In genomic region chr5:88502179-88503064, GRCh38 we compare ENCODE assay signal across 8 cellular contexts.
DNase-seq lines count a peak whose midpoint lies in the region; ATAC-seq and TF ChIP-seq lines count a peak whose summit lies in the region.

No MANE protein-coding gene starts in this region.

- no peaks in the 10 kb centered on the region for H3K4me1 ChIP-seq in right atrium auricular region
- H3K4me1 ChIP-seq in subcutaneous abdominal adipose tissue (ENCODE audit: control insufficient read depth in 5 of 5, insufficient read depth in 5 of 5, low read length in 5 of 5) = peaks cover 0 to 8% (median 3%) of the 10 kb centered on the region in 5 donors

- peak overlapping the region; percentile 92 for H3K4me3 Mint-ChIP-seq in T-helper 2 cell treated with Interferon-gamma antibody and Interleukin-4, amounts not matched to agents 5 μg/mL and 100 μg/mL, for 36 hours

- H3K4me1 Mint-ChIP-seq in T-helper 2 cell treated with Interferon-gamma antibody and Interleukin-4, amounts not matched to agents 5 μg/mL and 100 μg/mL, for 36 hours (ENCODE audit: low read depth) = peaks cover 17% of the 10 kb centered on the region

- H3K27me3 Mint-ChIP-seq in T-helper 2 cell treated with Interferon-gamma antibody and Interleukin-4, amounts not matched to agents 5 μg/mL and 100 μg/mL, for 36 hours (ENCODE audit: low read depth) = peaks cover 10% of the 10 kb centered on the region

- TF ChIP-seq CTCF in right atrium auricular region (IDR thresholded peaks at IDR 0.05) = no peak

- DNase-seq in AG08395 (ENCODE audit: low spot score) (peak; percentile 12), right atrium auricular region (ENCODE audit: low spot score) (no peak), germinal center (ENCODE audit: low spot score) (no peak), MV-4-11 (lab: John Stamatoyannopoulos, UW) (no peak)
- DNase-seq in T-helper 2 cell treated with Interferon-gamma antibody and Interleukin-4, amounts not matched to agents 5 μg/mL and 100 μg/mL, for 36 hours (ENCODE audit: low spot score) = peak; percentile 6

- H3K36me3 Mint-ChIP-seq in T-helper 2 cell treated with Interferon-gamma antibody and Interleukin-4, amounts not matched to agents 5 μg/mL and 100 μg/mL, for 36 hours (ENCODE audit: low read depth) = no peaks in the 10 kb centered on the region

- H3K27ac ChIP-seq in right atrium auricular region (peak overlapping the region in 1 of 2 donors; percentile 32), subcutaneous abdominal adipose tissue (ENCODE audit: low read depth, low read length) (no peak overlapping the region)

- peak overlapping the region; percentile 38 to 50 for H3K4me3 ChIP-seq in right atrium auricular region
- peak overlapping the region; percentile 71 to 77 (median 74) for H3K4me3 ChIP-seq in subcutaneous abdominal adipose tissue (ENCODE audit: low read depth in 1 of 5, low read length in 5 of 5)

- H3K9me3 ChIP-seq in right atrium auricular region = no peaks in the 10 kb centered on the region
- no peaks in the 10 kb centered on the region for H3K9me3 ChIP-seq in subcutaneous abdominal adipose tissue (ENCODE audit: control insufficient read depth in 5 of 5, low read length in 5 of 5)

- ATAC-seq in GM18868 (IDR thresholded peaks at IDR 0.05; ENCODE audit: unreplicated experiment) = peak; percentile 86
- peak; percentile 90 for ATAC-seq in HG03045 (IDR thresholded peaks at IDR 0.05; ENCODE audit: unreplicated experiment)

- peak overlapping the region; percentile 38 to 75 (median 62) for H3K9ac ChIP-seq in subcutaneous abdominal adipose tissue (ENCODE audit: low read length in 5 of 5)

- H3K27me3 ChIP-seq in right atrium auricular region = no peaks in the 10 kb centered on the region
- peaks cover 0 to 2% (median 0%) of the 10 kb centered on the region in 5 donors for H3K27me3 ChIP-seq in subcutaneous abdominal adipose tissue (ENCODE audit: control insufficient read depth in 5 of 5, insufficient read depth in 4 of 5, low read length in 5 of 5)

- H3K27ac Mint-ChIP-seq in T-helper 2 cell treated with Interferon-gamma antibody and Interleukin-4, amounts not matched to agents 5 μg/mL and 100 μg/mL, for 36 hours = peak overlapping the region; percentile 94

- no peaks in the 10 kb centered on the region for H3K36me3 ChIP-seq in right atrium auricular region
- no peaks in the 10 kb centered on the region for H3K36me3 ChIP-seq in subcutaneous abdominal adipose tissue (ENCODE audit: control insufficient read depth in 5 of 5, insufficient read depth in 5 of 5, low read length in 5 of 5)

- no peaks in the 10 kb centered on the region for H3K9me3 Mint-ChIP-seq in T-helper 2 cell treated with Interferon-gamma antibody and Interleukin-4, amounts not matched to agents 5 μg/mL and 100 μg/mL, for 36 hours

Comparison
In these comparisons a context has a peak if more than half of its experiments do, and no peak if none do; other contexts are left out.
1. DNase-seq: peak in AG08395 (single experiment) and T-helper 2 cell treated with Interferon-gamma antibody and Interleukin-4, amounts not matched to agents 5 μg/mL and 100 μg/mL, for 36 hours (single experiment); none in right atrium auricular region (single experiment), germinal center (single experiment) and MV-4-11 (single experiment).